In genomic region chr4:173318648-173319211, GRCh38 we compare ENCODE assay signal across 7 cellular contexts. TPM values are rescaled to one million over a fixed set of nuclear protein-coding genes. Genes with fewer than 3 reads are reported as not detected.
DNase-seq lines count a peak whose midpoint lies in the region; ATAC-seq and TF ChIP-seq lines count a peak whose summit lies in the region.

No MANE protein-coding gene starts in this region.

- H3K4me3 ChIP-seq in SK-N-MC = no peak overlapping the region
- H3K4me3 ChIP-seq in fibroblast of the aortic adventitia (ENCODE audit: low read depth, low read length) = no peak overlapping the region

- TF ChIP-seq CTCF in fibroblast of the aortic adventitia (IDR thresholded peaks at IDR 0.05; ENCODE audit: insufficient read depth, low read length) = no peak

- H3K9ac ChIP-seq in SK-N-MC (ENCODE audit: insufficient read length) = no peak overlapping the region

- DNase-seq in ELR (ENCODE audit: low read depth) = peak; percentile 78
- DNase-seq in SK-N-MC (ENCODE audit: low read depth, low spot score) = no peak
- peak; percentile 77 for DNase-seq in fibroblast of the aortic adventitia (ENCODE audit: low read depth)
- DNase-seq in renal cortical epithelial cell (ENCODE audit: low read depth) = peak; percentile 61
- DNase-seq in SKM-1 treated with dmso at 0.1 percent for 144 hours (lab: John Stamatoyannopoulos, UW; ENCODE audit: unreplicated experiment) = no peak

- no peaks in the 10 kb centered on the region for H3K9me3 ChIP-seq in SK-N-MC (ENCODE audit: low read depth, low read length)

- peak overlapping the region; percentile 59; the same call in 1 of the 2 replicates for H3K27ac ChIP-seq in SK-N-MC

- ATAC-seq in HG03039 (IDR thresholded peaks at IDR 0.05; ENCODE audit: unreplicated experiment) (peak; percentile 62), HG02981 (IDR thresholded peaks at IDR 0.05; ENCODE audit: unreplicated experiment) (no peak)

- H3K36me3 ChIP-seq in SK-N-MC (ENCODE audit: insufficient read depth, low read length) = peaks cover 46% of the 10 kb centered on the region

RNA-seq across cellular contexts. Expression of gene HMGB2, which starts 15.4 kb away (rescaled TPM):
- total RNA-seq in fibroblast of the aortic adventitia (ENCODE audit: low replicate concordance) = 23.5 and 113 TPM in 2 replicates
- total RNA-seq in renal cortical epithelial cell = 22.2 and 51.9 TPM in 2 replicates

RNA-seq across cellular contexts. Expression of gene SAP30, which starts 52.0 kb away (rescaled TPM):
- total RNA-seq in fibroblast of the aortic adventitia (ENCODE audit: low replicate concordance) (14.0 and 21.4 TPM in 2 replicates), renal cortical epithelial cell (9.0 and 22.4 TPM in 2 replicates)

Comparison
In these comparisons a context has a peak if more than half of its experiments do, and no peak if none do; other contexts are left out.
1. DNase-seq: peak in ELR (single experiment), fibroblast of the aortic adventitia (single experiment) and renal cortical epithelial cell (single experiment); none in SK-N-MC (single experiment) and SKM-1 treated with dmso at 0.1 percent for 144 hours (single experiment).